In genomic region chr2:220147590-220147989, GRCh38 we compare ENCODE assay signal across 19 cellular contexts.
"Had no signal": no experiment of that assay in that cellular context is flagged by ENCODE, and none has a peak within 500 bp of the region (broad histone marks: within the 10 kb centered on the region; RNA-seq: fewer than 3 reads in every experiment).

No MANE protein-coding gene starts in this region.

- H3K4me3 ChIP-seq: gastrocnemius medialis, heart left ventricle, lower lobe of right lung, pancreas, skin epidermis, transverse colon had no signal

- H3K27me3 Mint-ChIP-seq: activated CD4-positive, alpha-beta T cell treated with anti-CD3 and anti-CD28 coated beads, Interleukin-2, amount 10 ng/mL, durations not matched to agents 7 days and 5 days; dendritic cell treated with granulocyte-macrophage colony-stimulating factor and Interleukin-4, amounts not matched to agents 40 ng/mL and 50 ng/mL, for 4 days had no signal

- H3K4me1 Mint-ChIP-seq: activated CD4-positive, alpha-beta T cell treated with anti-CD3 and anti-CD28 coated beads, Interleukin-2, amount 10 ng/mL, durations not matched to agents 7 days and 5 days; activated naive CD8-positive, alpha-beta T cell treated with anti-CD3 and anti-CD28 coated beads for 36 hours; immature natural killer cell; naive thymus-derived CD4-positive, alpha-beta T cell had no signal

- H3K9me3 Mint-ChIP-seq: activated T-helper 1 cell treated with anti-CD3 and anti-CD28 coated beads, Interleukin-12 subunit alpha, Interleukin-12 subunit beta, Interleukin-2, Interleukin-4 antibody, amounts not matched to agents 30 ng/mL and 10 ng/mL and 1 ng/mL, durations not matched to agents 14 hours and 24 hours and 36 hours; T-helper 2 cell treated with Interferon-gamma antibody and Interleukin-4, amounts not matched to agents 5 μg/mL and 100 μg/mL, for 36 hours had no signal

- H3K4me1 ChIP-seq: gastrocnemius medialis, heart left ventricle, lower lobe of right lung, pancreas, transverse colon had no signal

- H3K27me3 ChIP-seq: gastrocnemius medialis, heart left ventricle, pancreas, transverse colon had no signal

- H3K36me3 Mint-ChIP-seq: immature natural killer cell; naive thymus-derived CD4-positive, alpha-beta T cell had no signal

- DNase-seq: activated CD4-positive, alpha-beta T cell treated with anti-CD3 and anti-CD28 coated beads, Interleukin-2, amount 10 ng/mL, durations not matched to agents 7 days and 5 days; activated naive CD8-positive, alpha-beta T cell treated with anti-CD3 and anti-CD28 coated beads for 36 hours; effector memory CD4-positive, alpha-beta T cell; gastrocnemius medialis; heart left ventricle; immature natural killer cell; lower lobe of right lung; midbrain; naive thymus-derived CD4-positive, alpha-beta T cell; pancreas; stimulated activated CD4-positive, alpha-beta T cell treated with anti-CD3 and anti-CD28 coated beads, Interleukin-15, amount 100 ng/mL, for 24 hours; stimulated activated CD4-positive, alpha-beta T cell treated with anti-CD3 and anti-CD28 coated beads, Interleukin-4, amount 100 ng/mL, for 24 hours; stimulated activated naive CD4-positive, alpha-beta T cell; SW 1271; transverse colon had no signal

- FAIRE-seq: pancreas had no signal

- H3K27ac ChIP-seq: gastrocnemius medialis, heart left ventricle, lower lobe of right lung, pancreas, skin epidermis, transverse colon had no signal

- H3K36me3 ChIP-seq: gastrocnemius medialis, heart left ventricle, lower lobe of right lung, pancreas, transverse colon had no signal

- H3K27ac Mint-ChIP-seq: activated CD4-positive, alpha-beta T cell treated with anti-CD3 and anti-CD28 coated beads, Interleukin-2, amount 10 ng/mL, durations not matched to agents 7 days and 5 days; activated naive CD8-positive, alpha-beta T cell treated with anti-CD3 and anti-CD28 coated beads for 36 hours; activated T-helper 1 cell treated with anti-CD3 and anti-CD28 coated beads, Interleukin-12 subunit alpha, Interleukin-12 subunit beta, Interleukin-2, Interleukin-4 antibody, amounts not matched to agents 30 ng/mL and 10 ng/mL and 1 ng/mL, durations not matched to agents 14 hours and 24 hours and 36 hours; dendritic cell treated with granulocyte-macrophage colony-stimulating factor and Interleukin-4, amounts not matched to agents 40 ng/mL and 50 ng/mL, for 4 days; immature natural killer cell; naive thymus-derived CD4-positive, alpha-beta T cell; T-helper 2 cell treated with Interferon-gamma antibody and Interleukin-4, amounts not matched to agents 5 μg/mL and 100 μg/mL, for 36 hours had no signal

- H3K9me3 ChIP-seq: gastrocnemius medialis, heart left ventricle, lower lobe of right lung, pancreas, transverse colon had no signal

- H3K4me3 Mint-ChIP-seq: activated CD4-positive, alpha-beta T cell treated with anti-CD3 and anti-CD28 coated beads, Interleukin-2, amount 10 ng/mL, durations not matched to agents 7 days and 5 days; activated naive CD8-positive, alpha-beta T cell treated with anti-CD3 and anti-CD28 coated beads for 36 hours; activated T-helper 1 cell treated with anti-CD3 and anti-CD28 coated beads, Interleukin-12 subunit alpha, Interleukin-12 subunit beta, Interleukin-2, Interleukin-4 antibody, amounts not matched to agents 30 ng/mL and 10 ng/mL and 1 ng/mL, durations not matched to agents 14 hours and 24 hours and 36 hours; dendritic cell treated with granulocyte-macrophage colony-stimulating factor and Interleukin-4, amounts not matched to agents 40 ng/mL and 50 ng/mL, for 4 days; immature natural killer cell; naive thymus-derived CD4-positive, alpha-beta T cell; T-helper 2 cell treated with Interferon-gamma antibody and Interleukin-4, amounts not matched to agents 5 μg/mL and 100 μg/mL, for 36 hours had no signal

- ATAC-seq: gastrocnemius medialis; heart left ventricle; lower lobe of right lung; naive thymus-derived CD4-positive, alpha-beta T cell; pancreas had no signal
